ENCODE assay signal across 22 cellular contexts in genomic region chr4:156336516-156336915, GRCh38.
"Had no signal": no experiment of that assay in that cellular context is flagged by ENCODE, and none has a peak within 500 bp of the region (broad histone marks: within the 10 kb centered on the region; RNA-seq: fewer than 3 reads in every experiment).

No MANE protein-coding gene starts in this region.

- H3K36me3 ChIP-seq: ascending aorta, colonic mucosa, esophagus squamous epithelium, lower lobe of right lung, neutrophil, thyroid gland had no signal

- H3K4me3 Mint-ChIP-seq: activated naive CD4-positive, alpha-beta T cell treated with anti-CD3 and anti-CD28 coated beads for 36 hours; activated naive CD8-positive, alpha-beta T cell treated with anti-CD3 and anti-CD28 coated beads, Interleukin-2, amount 50 U/mL, for 24 hours; naive thymus-derived CD4-positive, alpha-beta T cell; stimulated activated naive B cell treated with anti-CD40 and anti-IgM and Interleukin-4, amounts not matched to agents 10 μg/mL and 1 μg/mL and 100 μg/mL, for 72 hours had no signal

- H3K9me3 Mint-ChIP-seq: activated naive CD4-positive, alpha-beta T cell treated with anti-CD3 and anti-CD28 coated beads for 36 hours; activated naive CD8-positive, alpha-beta T cell treated with anti-CD3 and anti-CD28 coated beads, Interleukin-2, amount 50 U/mL, for 24 hours; activated T-helper 2 cell treated with anti-CD3 and anti-CD28 coated beads, Interferon-gamma antibody, Interleukin-2, Interleukin-4, amounts not matched to agents 10 μg/mL and 5 μg/mL and 100 μg/mL, durations not matched to agents 14 hours and 24 hours and 36 hours; stimulated activated naive B cell treated with anti-CD40 and anti-IgM and Interleukin-4, amounts not matched to agents 10 μg/mL and 1 μg/mL and 100 μg/mL, for 72 hours had no signal

- DNase-seq: activated CD4-positive, CD25-positive, alpha-beta regulatory T cell treated with anti-CD3 and anti-CD28 coated beads, Interleukin-2, amount 50 U/mL, for 72 hours; activated naive CD4-positive, alpha-beta T cell treated with anti-CD3 and anti-CD28 coated beads for 36 hours; activated naive CD8-positive, alpha-beta T cell treated with anti-CD3 and anti-CD28 coated beads, Interleukin-2, amount 50 U/mL, for 24 hours; caudate nucleus; colonic mucosa; effector CD4-positive, alpha-beta T cell; esophagus squamous epithelium; foreskin melanocyte; head of caudate nucleus; left cardiac atrium; lower lobe of right lung; naive thymus-derived CD4-positive, alpha-beta T cell; retina; stimulated activated CD4-positive, alpha-beta T cell treated with anti-CD3 and anti-CD28 coated beads, Interleukin-2, amount 100 ng/mL, for 48 hours; stimulated activated naive B cell treated with anti-CD40 and anti-IgM and Interleukin-4, amounts not matched to agents 10 μg/mL and 1 μg/mL and 100 μg/mL, for 72 hours; T-helper 1 cell; T1000; thyroid gland had no signal

- H3K4me3 ChIP-seq: ascending aorta, colonic mucosa, esophagus squamous epithelium, lower lobe of right lung, thyroid gland had no signal

- H3K27ac ChIP-seq: ascending aorta, colonic mucosa, esophagus squamous epithelium, lower lobe of right lung, neutrophil, thyroid gland had no signal

- H3K27me3 Mint-ChIP-seq: activated naive CD8-positive, alpha-beta T cell treated with anti-CD3 and anti-CD28 coated beads, Interleukin-2, amount 50 U/mL, for 24 hours; naive thymus-derived CD4-positive, alpha-beta T cell; stimulated activated naive B cell treated with anti-CD40 and anti-IgM and Interleukin-4, amounts not matched to agents 10 μg/mL and 1 μg/mL and 100 μg/mL, for 72 hours had no signal

- H3K9me3 ChIP-seq: ascending aorta, colonic mucosa, esophagus squamous epithelium, lower lobe of right lung, neutrophil, thyroid gland had no signal

- ATAC-seq: activated naive CD8-positive, alpha-beta T cell treated with anti-CD3 and anti-CD28 coated beads, Interleukin-2, amount 50 U/mL, for 24 hours; left cardiac atrium; lower lobe of right lung; naive thymus-derived CD4-positive, alpha-beta T cell; stimulated activated naive B cell treated with anti-CD40 and anti-IgM and Interleukin-4, amounts not matched to agents 10 μg/mL and 1 μg/mL and 100 μg/mL, for 72 hours had no signal

- H3K4me1 ChIP-seq: ascending aorta, colonic mucosa, esophagus squamous epithelium, lower lobe of right lung, thyroid gland had no signal

- H3K27me3 ChIP-seq: ascending aorta, colonic mucosa, esophagus squamous epithelium, neutrophil, thyroid gland had no signal

- H3K27ac Mint-ChIP-seq: activated naive CD4-positive, alpha-beta T cell treated with anti-CD3 and anti-CD28 coated beads for 36 hours; activated naive CD8-positive, alpha-beta T cell treated with anti-CD3 and anti-CD28 coated beads, Interleukin-2, amount 50 U/mL, for 24 hours; activated T-helper 2 cell treated with anti-CD3 and anti-CD28 coated beads, Interferon-gamma antibody, Interleukin-2, Interleukin-4, amounts not matched to agents 10 μg/mL and 5 μg/mL and 100 μg/mL, durations not matched to agents 14 hours and 24 hours and 36 hours; naive thymus-derived CD4-positive, alpha-beta T cell; stimulated activated naive B cell treated with anti-CD40 and anti-IgM and Interleukin-4, amounts not matched to agents 10 μg/mL and 1 μg/mL and 100 μg/mL, for 72 hours had no signal

- H3K4me1 Mint-ChIP-seq: activated naive CD8-positive, alpha-beta T cell treated with anti-CD3 and anti-CD28 coated beads, Interleukin-2, amount 50 U/mL, for 24 hours; naive thymus-derived CD4-positive, alpha-beta T cell; stimulated activated naive B cell treated with anti-CD40 and anti-IgM and Interleukin-4, amounts not matched to agents 10 μg/mL and 1 μg/mL and 100 μg/mL, for 72 hours had no signal

- H3K36me3 Mint-ChIP-seq: naive thymus-derived CD4-positive, alpha-beta T cell; stimulated activated naive B cell treated with anti-CD40 and anti-IgM and Interleukin-4, amounts not matched to agents 10 μg/mL and 1 μg/mL and 100 μg/mL, for 72 hours had no signal

- FAIRE-seq: urothelium cell line had no signal
